Comparison of ENCODE assay signal across 9 cellular contexts in the genomic region with DNA sequence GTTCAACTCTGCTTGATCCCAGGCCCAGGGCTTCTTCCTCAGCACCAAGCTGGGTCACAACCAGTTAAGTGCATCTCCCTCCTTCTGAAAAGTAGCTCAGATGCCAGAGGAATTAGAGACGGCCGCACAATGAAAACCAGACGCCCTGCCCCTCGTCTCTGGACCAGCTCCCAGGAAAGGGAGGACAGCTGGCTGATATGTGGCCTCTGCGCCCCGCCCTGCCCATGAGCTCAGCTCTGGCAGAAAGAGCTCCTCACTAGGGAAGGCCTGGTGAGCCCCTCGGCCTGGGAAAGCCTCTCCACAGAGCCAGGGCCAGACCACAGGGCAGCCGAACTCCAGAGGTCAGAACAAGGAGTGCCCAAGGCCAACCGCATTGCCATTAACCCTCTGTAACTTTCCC. TPM values are rescaled to one million over a fixed set of nuclear protein-coding genes. Genes with fewer than 3 reads are reported as not detected.
DNase-seq lines count a peak whose midpoint lies in the region; ATAC-seq and TF ChIP-seq lines count a peak whose summit lies in the region.
"Had no signal": no experiment of that assay in that cellular context is flagged by ENCODE, and none has a peak within 500 bp of the region (broad histone marks: within the 10 kb centered on the region; RNA-seq: fewer than 3 reads in every experiment).

No MANE protein-coding gene starts in this region.

- H3K4me3 ChIP-seq in AG10803 (ENCODE audit: low read length) = no peak overlapping the region
- H3K4me3 ChIP-seq in SK-N-SH (ENCODE audit: low read depth in 2 of 2, low read length in 1 of 2) = no peak overlapping the region
- no peak overlapping the region for H3K4me3 ChIP-seq in ovary

- in situ Hi-C loops in GM13976 (cut with MboI; ENCODE audit: low sequenced_read_pairs, unreplicated experiment) = loop anchor here (10.0 kb wide), 1 partner anchor 294 kb away; no protein-coding TSS in a partner anchor

- no peaks in the 10 kb centered on the region for H3K27me3 ChIP-seq in SK-N-SH (ENCODE audit: insufficient read depth)
- H3K27me3 ChIP-seq in ovary = no peaks in the 10 kb centered on the region

- H3K27ac ChIP-seq in SK-N-SH (ENCODE audit: low read depth in 2 of 2, low read length in 1 of 2) (peak overlapping the region; percentile 52 to 85; a peak in 3 of 4 replicates), ovary (peak overlapping the region in 1 of 2 donors; percentile 79)

- H3K4me2 ChIP-seq in SK-N-SH = peak overlapping the region; percentile 73; the same call in 1 of the 2 replicates

- H3K9me2 ChIP-seq in SK-N-SH = no peaks in the 10 kb centered on the region

- no peaks in the 10 kb centered on the region for H3K9me3 ChIP-seq in SK-N-SH
- H3K9me3 ChIP-seq in ovary = no peaks in the 10 kb centered on the region

- H4K20me1 ChIP-seq in SK-N-SH (ENCODE audit: insufficient read depth) = no peaks in the 10 kb centered on the region

- peaks cover 29 to 52% of the 10 kb centered on the region in 2 experiments; a peak in 3 of 4 replicates for H3K4me1 ChIP-seq in SK-N-SH (ENCODE audit: control insufficient read depth in 1 of 2, insufficient read depth in 2 of 2, low read depth in 1 of 2, low read length in 1 of 2)
- H3K4me1 ChIP-seq in ovary (ENCODE audit: insufficient read depth) = peaks cover 47% of the 10 kb centered on the region

- POLR2A ChIA-PET in SK-N-SH (lab: Yijun Ruan, JAX) = interaction anchor here (0.7 to 2.4 kb wide), 9 partner anchors 28 to 441 kb away, joined by 3 to 7 read pairs (median 4); a partner anchor contains a TSS

- H3K79me2 ChIP-seq in SK-N-SH (ENCODE audit: insufficient read depth) = no peaks in the 10 kb centered on the region

- H2AFZ ChIP-seq in SK-N-SH (ENCODE audit: low read depth) = peak overlapping the region; percentile 66; the same call in 1 of the 2 replicates

- TF ChIP-seq EP300 in SK-N-SH (IDR thresholded peaks at IDR 0.05; ENCODE audit: borderline replicate concordance in 1 of 2, low read depth in 1 of 2, low read length in 1 of 2) = peak; percentile 86 to 90; a peak in 3 of 4 replicates
- TF ChIP-seq EP300 in ovary (IDR thresholded peaks at IDR 0.05) = no peak

- ATAC-seq in Right ventricle myocardium inferior (peak; percentile 86), GM18861 (IDR thresholded peaks at IDR 0.05; ENCODE audit: unreplicated experiment) (no peak), GM18520 (IDR thresholded peaks at IDR 0.05; ENCODE audit: unreplicated experiment) (no peak)
- ATAC-seq: PC-3 had no signal

- CTCF ChIA-PET in SK-N-SH (lab: Yijun Ruan, JAX) = interaction anchor here (0.9 to 5.5 kb wide), 7 partner anchors 9 to 152 kb away, joined by 3 to 60 read pairs (median 4); no protein-coding TSS in a partner anchor

- TF ChIP-seq CTCF in AG10803 (conservative IDR thresholded peaks at IDR 0.05; ENCODE audit: low read length) = no peak
- TF ChIP-seq CTCF in SK-N-SH (IDR thresholded peaks at IDR 0.05) = no peak
- no peak for TF ChIP-seq CTCF in ovary (IDR thresholded peaks at IDR 0.05)
- TF ChIP-seq CTCF in GM13976 (IDR thresholded peaks at IDR 0.05; ENCODE audit: borderline replicate concordance, control extremely low read depth, extremely low read depth, insufficient read depth, missing control alignments) = no peak

- H3K9ac ChIP-seq in SK-N-SH = no peak overlapping the region; the same call in 1 of the 2 replicates

- WGBS in SK-N-SH (ENCODE audit: low lambda C conversion rate) = 15% methylated on average over 9 of the region's 9 CpGs
- 3 to 26% (median 8%) methylated on average over 8 to 9 of the region's 9 CpGs for WGBS in ovary, 3 donors

- H3K36me3 ChIP-seq in SK-N-SH (replicated peaks in 1 of 2; ENCODE audit: control insufficient read depth in 1 of 2, insufficient read depth in 2 of 2, low read length in 1 of 2) (no peaks in the 10 kb centered on the region), ovary (no peaks in the 10 kb centered on the region)

- DNase-seq in AG10803 (ENCODE audit: low read depth) (peak; percentile 93), SK-N-SH (peak; percentile 93), Right ventricle myocardium inferior (ENCODE audit: missing footprints) (peak; percentile 90), ovary (peak; percentile 84 to 94 (median 87)), GM13976 (ENCODE audit: low spot score) (no peak), HuH-7.5 (ENCODE audit: low spot score) (no peak)
- DNase-seq: PC-3 had no signal

- intact Hi-C loops in Right ventricle myocardium inferior (cut with DNase I) (loop anchor here (5.0 kb wide), 1 partner anchor 277 kb away; a partner anchor contains a TSS), ovary (cut with DNase I) (loop anchor here in 1 of 4 donors (2.0 kb wide), 1 partner anchor 144 kb away; no protein-coding TSS in a partner anchor)

- peaks cover 7% of the 10 kb centered on the region for H3F3A ChIP-seq in SK-N-SH (replicated peaks; ENCODE audit: insufficient read depth)

- TF ChIP-seq POLR2A in ovary (IDR thresholded peaks at IDR 0.05) = no peak

- TF ChIP-seq RAD21 in SK-N-SH (IDR thresholded peaks at IDR 0.05; ENCODE audit: low read length) = peak; percentile 32

TF ChIP-seq in SK-N-SH, 30 proteins besides CTCF, POLR2A, EP300 and RAD21 (continues in another document):
- TF ChIP-seq EZH2phosphoT487 (IDR thresholded peaks at IDR 0.05; ENCODE audit: borderline replicate concordance, low read depth) (no peak), YY1 (IDR thresholded peaks at IDR 0.05; ENCODE audit: low read depth) (no peak), SMC3 (IDR thresholded peaks at IDR 0.05; ENCODE audit: low read depth, low read length) (no peak; the same call in 1 of the 2 replicates), FOXM1 (IDR thresholded peaks at IDR 0.05; ENCODE audit: low read depth) (peak; percentile 27; the same call in 1 of the 2 replicates), TEAD4 (IDR thresholded peaks at IDR 0.05; ENCODE audit: borderline replicate concordance, insufficient read depth) (peak; percentile 86), MXI1 (IDR thresholded peaks at IDR 0.05; ENCODE audit: low read depth, low read length) (0 out of 2 replicates have a peak, but pooled peaks have one; percentile 40), CHD2 (IDR thresholded peaks at IDR 0.05; ENCODE audit: low read length, partially characterized antibody) (peak; percentile 46), TAF1 (IDR thresholded peaks at IDR 0.05; ENCODE audit: borderline replicate concordance, low read depth, low read length) (0 out of 2 replicates have a peak, but pooled peaks have one; percentile 36), MEF2A (IDR thresholded peaks at IDR 0.05; ENCODE audit: borderline replicate concordance, low read depth) (no peak), SIN3A (IDR thresholded peaks at IDR 0.05; ENCODE audit: borderline replicate concordance, low read depth, low read length) (peak; percentile 80; the same call in 1 of the 2 replicates)
- TF ChIP-seq, protein P1, sequence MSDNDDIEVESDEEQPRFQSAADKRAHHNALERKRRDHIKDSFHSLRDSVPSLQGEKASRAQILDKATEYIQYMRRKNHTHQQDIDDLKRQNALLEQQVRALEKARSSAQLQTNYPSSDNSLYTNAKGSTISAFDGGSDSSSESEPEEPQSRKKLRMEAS (IDR thresholded peaks at IDR 0.05; ENCODE audit: low read depth) = peak; percentile 61; the same call in 1 of the 2 replicates
- TF ChIP-seq, protein P2, sequence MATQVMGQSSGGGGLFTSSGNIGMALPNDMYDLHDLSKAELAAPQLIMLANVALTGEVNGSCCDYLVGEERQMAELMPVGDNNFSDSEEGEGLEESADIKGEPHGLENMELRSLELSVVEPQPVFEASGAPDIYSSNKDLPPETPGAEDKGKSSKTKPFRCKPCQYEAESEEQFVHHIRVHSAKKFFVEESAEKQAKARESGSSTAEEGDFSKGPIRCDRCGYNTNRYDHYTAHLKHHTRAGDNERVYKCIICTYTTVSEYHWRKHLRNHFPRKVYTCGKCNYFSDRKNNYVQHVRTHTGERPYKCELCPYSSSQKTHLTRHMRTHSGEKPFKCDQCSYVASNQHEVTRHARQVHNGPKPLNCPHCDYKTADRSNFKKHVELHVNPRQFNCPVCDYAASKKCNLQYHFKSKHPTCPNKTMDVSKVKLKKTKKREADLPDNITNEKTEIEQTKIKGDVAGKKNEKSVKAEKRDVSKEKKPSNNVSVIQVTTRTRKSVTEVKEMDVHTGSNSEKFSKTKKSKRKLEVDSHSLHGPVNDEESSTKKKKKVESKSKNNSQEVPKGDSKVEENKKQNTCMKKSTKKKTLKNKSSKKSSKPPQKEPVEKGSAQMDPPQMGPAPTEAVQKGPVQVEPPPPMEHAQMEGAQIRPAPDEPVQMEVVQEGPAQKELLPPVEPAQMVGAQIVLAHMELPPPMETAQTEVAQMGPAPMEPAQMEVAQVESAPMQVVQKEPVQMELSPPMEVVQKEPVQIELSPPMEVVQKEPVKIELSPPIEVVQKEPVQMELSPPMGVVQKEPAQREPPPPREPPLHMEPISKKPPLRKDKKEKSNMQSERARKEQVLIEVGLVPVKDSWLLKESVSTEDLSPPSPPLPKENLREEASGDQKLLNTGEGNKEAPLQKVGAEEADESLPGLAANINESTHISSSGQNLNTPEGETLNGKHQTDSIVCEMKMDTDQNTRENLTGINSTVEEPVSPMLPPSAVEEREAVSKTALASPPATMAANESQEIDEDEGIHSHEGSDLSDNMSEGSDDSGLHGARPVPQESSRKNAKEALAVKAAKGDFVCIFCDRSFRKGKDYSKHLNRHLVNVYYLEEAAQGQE (IDR thresholded peaks at IDR 0.05; ENCODE audit: low read depth, low read length) = peak; percentile 60; the same call in 1 of the 2 replicates
- TF ChIP-seq, protein P3, sequence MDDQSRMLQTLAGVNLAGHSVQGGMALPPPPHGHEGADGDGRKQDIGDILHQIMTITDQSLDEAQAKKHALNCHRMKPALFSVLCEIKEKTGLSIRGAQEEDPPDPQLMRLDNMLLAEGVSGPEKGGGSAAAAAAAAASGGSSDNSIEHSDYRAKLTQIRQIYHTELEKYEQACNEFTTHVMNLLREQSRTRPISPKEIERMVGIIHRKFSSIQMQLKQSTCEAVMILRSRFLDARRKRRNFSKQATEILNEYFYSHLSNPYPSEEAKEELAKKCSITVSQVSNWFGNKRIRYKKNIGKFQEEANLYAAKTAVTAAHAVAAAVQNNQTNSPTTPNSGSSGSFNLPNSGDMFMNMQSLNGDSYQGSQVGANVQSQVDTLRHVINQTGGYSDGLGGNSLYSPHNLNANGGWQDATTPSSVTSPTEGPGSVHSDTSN (IDR thresholded peaks at IDR 0.05) = peak; percentile 97

RNA-seq across cellular contexts. Expression of a gene that starts 18.1 kb away (rescaled TPM):
- not detected in 2 replicates for polyA plus RNA-seq in SK-N-SH (2012; rRNA removed)
- not detected in 2 replicates for polyA plus RNA-seq in SK-N-SH (2012; cell fraction: cytosol; rRNA removed)
- not detected in 2 replicates for polyA plus RNA-seq in SK-N-SH (2012; cell fraction: nucleus; rRNA removed)
- total RNA-seq in Right ventricle myocardium inferior = not detected
- 10 to 100 TPM in 1 of 7 donors, 1 to 10 TPM in 1, not detected in 5; 1.8 to 11.6 TPM for total RNA-seq in ovary
- not detected for polyA plus RNA-seq in ovary
- total RNA-seq: PC-3 had no signal

Comparison
In these comparisons a context has a peak if more than half of its experiments do, and no peak if none do; other contexts are left out.
1. DNase-seq: peak in AG10803 (single experiment), SK-N-SH (single experiment), Right ventricle myocardium inferior (single experiment) and ovary (5 of 5); none in GM13976 (single experiment) and HuH-7.5 (single experiment).